ENCODE assay signal across 26 cellular contexts in genomic region chr3:78519281-78519680, GRCh38.
"Had no signal": no experiment of that assay in that cellular context is flagged by ENCODE, and none has a peak within 500 bp of the region (broad histone marks: within the 10 kb centered on the region; RNA-seq: fewer than 3 reads in every experiment).

No MANE protein-coding gene starts in this region.

- H3K4me1 ChIP-seq: breast epithelium, colonic mucosa, esophagus squamous epithelium, parathyroid adenoma, suprapubic skin, transverse colon had no signal

- H3K27me3 ChIP-seq: breast epithelium, colonic mucosa, esophagus squamous epithelium, suprapubic skin, transverse colon had no signal

- H3K27ac ChIP-seq: breast epithelium, colonic mucosa, esophagus squamous epithelium, parathyroid adenoma, suprapubic skin, transverse colon had no signal

- H3K9me3 ChIP-seq: breast epithelium, colonic mucosa, esophagus squamous epithelium, suprapubic skin, transverse colon had no signal

- ATAC-seq: activated T-cell treated with anti-CD3 and anti-CD28 coated beads, Interleukin-2, amount 50 U/mL, for 4 hours; left cardiac atrium; right cardiac atrium; T-helper 17 cell had no signal

- H3K4me3 ChIP-seq: breast epithelium, colonic mucosa, esophagus squamous epithelium, suprapubic skin, transverse colon had no signal

- H3K36me3 ChIP-seq: breast epithelium, colonic mucosa, esophagus squamous epithelium, suprapubic skin, transverse colon had no signal

- DNase-seq: activated B cell treated with CpG ODN at 0.5 μM for 24 hours; activated CD4-positive, alpha-beta T cell treated with anti-CD3 and anti-CD28 coated beads for 4 hours; activated CD4-positive, alpha-beta T cell treated with anti-CD3 and anti-CD28 coated beads, Interleukin-2, amount 50 U/mL, for 48 hours; activated CD8-positive, alpha-beta memory T cell treated with anti-CD3 and anti-CD28 coated beads, Interleukin-2, amount 50 U/mL, for 48 hours; activated naive CD4-positive, alpha-beta T cell treated with Interleukin-2 at 50 U/mL for 16 hours; activated naive CD8-positive, alpha-beta T cell treated with anti-CD3 and anti-CD28 coated beads, Interleukin-2, amount 10 ng/mL, durations not matched to agents 7 days and 5 days; activated T-cell treated with anti-CD3 and anti-CD28 coated beads, Interleukin-2, amount 50 U/mL, for 4 hours; colonic mucosa; endodermal cell; esophagus squamous epithelium; head of caudate nucleus; hypothalamus; islet precursor cell; left cardiac atrium; mesenchymal stem cell; nephron progenitor cell; nucleus accumbens; right cardiac atrium; stimulated activated CD4-positive, alpha-beta T cell treated with anti-CD3 and anti-CD28 coated beads, Interleukin-12 subunit alpha, Interleukin-12 subunit beta, amount 100 ng/mL, for 4 hours; stimulated activated CD4-positive, alpha-beta T cell treated with anti-CD3 and anti-CD28 coated beads, Interleukin-1b, Interleukin-23, amount 100 ng/mL, for 48 hours; SW 1271; T-helper 17 cell; transverse colon had no signal
